Comparison of ENCODE assay signal across 1 cellular context in genomic region chr10:72096115-72097000, GRCh38.
TF ChIP-seq lines count a peak whose summit lies in the region.

No MANE protein-coding gene starts in this region.

TF ChIP-seq in K562, 482 proteins besides CTCF, POLR2A, EP300 and RAD21 (continued from another document):
- TF ChIP-seq, protein P1, sequence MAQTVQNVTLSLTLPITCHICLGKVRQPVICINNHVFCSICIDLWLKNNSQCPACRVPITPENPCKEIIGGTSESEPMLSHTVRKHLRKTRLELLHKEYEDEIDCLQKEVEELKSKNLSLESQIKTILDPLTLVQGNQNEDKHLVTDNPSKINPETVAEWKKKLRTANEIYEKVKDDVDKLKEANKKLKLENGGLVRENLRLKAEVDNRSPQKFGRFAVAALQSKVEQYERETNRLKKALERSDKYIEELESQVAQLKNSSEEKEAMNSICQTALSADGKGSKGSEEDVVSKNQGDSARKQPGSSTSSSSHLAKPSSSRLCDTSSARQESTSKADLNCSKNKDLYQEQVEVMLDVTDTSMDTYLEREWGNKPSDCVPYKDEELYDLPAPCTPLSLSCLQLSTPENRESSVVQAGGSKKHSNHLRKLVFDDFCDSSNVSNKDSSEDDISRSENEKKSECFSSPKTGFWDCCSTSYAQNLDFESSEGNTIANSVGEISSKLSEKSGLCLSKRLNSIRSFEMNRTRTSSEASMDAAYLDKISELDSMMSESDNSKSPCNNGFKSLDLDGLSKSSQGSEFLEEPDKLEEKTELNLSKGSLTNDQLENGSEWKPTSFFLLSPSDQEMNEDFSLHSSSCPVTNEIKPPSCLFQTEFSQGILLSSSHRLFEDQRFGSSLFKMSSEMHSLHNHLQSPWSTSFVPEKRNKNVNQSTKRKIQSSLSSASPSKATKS (CRISPR knock-in tag; IDR thresholded peaks at IDR 0.05) = no peak
- TF ChIP-seq KAT2B (IDR thresholded peaks at IDR 0.05; ENCODE audit: low read depth, low read length) = no peak
- TF ChIP-seq MAZ (CRISPR knock-in tag; conservative IDR thresholded peaks at IDR 0.05 in 1 of 2, IDR thresholded peaks at IDR 0.05 in 1 of 2) = peak in 1 of 2 experiments; percentile 37; a peak in 1 of 4 replicates
- no peak for TF ChIP-seq TBP (optimal IDR thresholded peaks at IDR 0.05; ENCODE audit: low read depth, low read length)
- no peak for TF ChIP-seq BCOR (IDR thresholded peaks at IDR 0.05)
- no peak for TF ChIP-seq CHD2 (IDR thresholded peaks at IDR 0.05; ENCODE audit: low read depth, low read length)
- TF ChIP-seq NFATC3 (IDR thresholded peaks at IDR 0.05) = no peak
- no peak for TF ChIP-seq THRAP3 (IDR thresholded peaks at IDR 0.05; ENCODE audit: borderline replicate concordance)
- TF ChIP-seq ZNF384 (IDR thresholded peaks at IDR 0.05; ENCODE audit: low read depth, low read length) = no peak
- TF ChIP-seq HDAC2 (IDR thresholded peaks at IDR 0.05) = no peak
- TF ChIP-seq IFI16 (CRISPR knock-in tag; IDR thresholded peaks at IDR 0.05) = no peak
- peak; percentile 49; the same call in 1 of the 2 replicates for TF ChIP-seq SOX6 (IDR thresholded peaks at IDR 0.05)
- TF ChIP-seq, protein P2, sequence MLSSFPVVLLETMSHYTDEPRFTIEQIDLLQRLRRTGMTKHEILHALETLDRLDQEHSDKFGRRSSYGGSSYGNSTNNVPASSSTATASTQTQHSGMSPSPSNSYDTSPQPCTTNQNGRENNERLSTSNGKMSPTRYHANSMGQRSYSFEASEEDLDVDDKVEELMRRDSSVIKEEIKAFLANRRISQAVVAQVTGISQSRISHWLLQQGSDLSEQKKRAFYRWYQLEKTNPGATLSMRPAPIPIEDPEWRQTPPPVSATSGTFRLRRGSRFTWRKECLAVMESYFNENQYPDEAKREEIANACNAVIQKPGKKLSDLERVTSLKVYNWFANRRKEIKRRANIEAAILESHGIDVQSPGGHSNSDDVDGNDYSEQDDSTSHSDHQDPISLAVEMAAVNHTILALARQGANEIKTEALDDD (IDR thresholded peaks at IDR 0.05) = no peak
- TF ChIP-seq CREBBP (IDR thresholded peaks at IDR 0.05; ENCODE audit: low read depth, low read length) = no peak
- TF ChIP-seq CREB1 (IDR thresholded peaks at IDR 0.05) = no peak
- TF ChIP-seq CREB1 (CRISPR knock-in tag; IDR thresholded peaks at IDR 0.05) = no peak
- TF ChIP-seq CBX5 (IDR thresholded peaks at IDR 0.05; ENCODE audit: borderline replicate concordance, low read depth) = no peak
- no peak for TF ChIP-seq MCM5 (IDR thresholded peaks at IDR 0.05; ENCODE audit: low read depth)
- TF ChIP-seq, protein P3, sequence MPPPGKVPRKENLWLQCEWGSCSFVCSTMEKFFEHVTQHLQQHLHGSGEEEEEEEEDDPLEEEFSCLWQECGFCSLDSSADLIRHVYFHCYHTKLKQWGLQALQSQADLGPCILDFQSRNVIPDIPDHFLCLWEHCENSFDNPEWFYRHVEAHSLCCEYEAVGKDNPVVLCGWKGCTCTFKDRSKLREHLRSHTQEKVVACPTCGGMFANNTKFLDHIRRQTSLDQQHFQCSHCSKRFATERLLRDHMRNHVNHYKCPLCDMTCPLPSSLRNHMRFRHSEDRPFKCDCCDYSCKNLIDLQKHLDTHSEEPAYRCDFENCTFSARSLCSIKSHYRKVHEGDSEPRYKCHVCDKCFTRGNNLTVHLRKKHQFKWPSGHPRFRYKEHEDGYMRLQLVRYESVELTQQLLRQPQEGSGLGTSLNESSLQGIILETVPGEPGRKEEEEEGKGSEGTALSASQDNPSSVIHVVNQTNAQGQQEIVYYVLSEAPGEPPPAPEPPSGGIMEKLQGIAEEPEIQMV (tag; conservative IDR thresholded peaks at IDR 0.05; ENCODE audit: low read depth) = no peak
- TF ChIP-seq ZNF121 (CRISPR knock-in tag; conservative IDR thresholded peaks at IDR 0.05) = no peak
- TF ChIP-seq TAF15 (IDR thresholded peaks at IDR 0.05; ENCODE audit: low read depth, low read length) = no peak
- TF ChIP-seq TAF9B (IDR thresholded peaks at IDR 0.05; ENCODE audit: partially characterized antibody) = no peak
- TF ChIP-seq HNRNPUL1 (IDR thresholded peaks at IDR 0.05; ENCODE audit: low read length) = no peak
- no peak for TF ChIP-seq WHSC1 (IDR thresholded peaks at IDR 0.05; ENCODE audit: low read length)
- no peak for TF ChIP-seq EHMT2 (IDR thresholded peaks at IDR 0.05)
- TF ChIP-seq NR0B1 (IDR thresholded peaks at IDR 0.05; ENCODE audit: partially characterized antibody) = no peak
- no peak for TF ChIP-seq SMC3 (conservative IDR thresholded peaks at IDR 0.05; ENCODE audit: insufficient read depth, low read depth, low read length)
- TF ChIP-seq SAFB (IDR thresholded peaks at IDR 0.05; ENCODE audit: borderline replicate concordance, low read depth, low read length) = no peak
- no peak for TF ChIP-seq ETV1 (tag; conservative IDR thresholded peaks at IDR 0.05; ENCODE audit: low read depth)
- no peak for TF ChIP-seq ARHGAP35 (IDR thresholded peaks at IDR 0.05; ENCODE audit: partially characterized antibody)
- TF ChIP-seq, protein P4, sequence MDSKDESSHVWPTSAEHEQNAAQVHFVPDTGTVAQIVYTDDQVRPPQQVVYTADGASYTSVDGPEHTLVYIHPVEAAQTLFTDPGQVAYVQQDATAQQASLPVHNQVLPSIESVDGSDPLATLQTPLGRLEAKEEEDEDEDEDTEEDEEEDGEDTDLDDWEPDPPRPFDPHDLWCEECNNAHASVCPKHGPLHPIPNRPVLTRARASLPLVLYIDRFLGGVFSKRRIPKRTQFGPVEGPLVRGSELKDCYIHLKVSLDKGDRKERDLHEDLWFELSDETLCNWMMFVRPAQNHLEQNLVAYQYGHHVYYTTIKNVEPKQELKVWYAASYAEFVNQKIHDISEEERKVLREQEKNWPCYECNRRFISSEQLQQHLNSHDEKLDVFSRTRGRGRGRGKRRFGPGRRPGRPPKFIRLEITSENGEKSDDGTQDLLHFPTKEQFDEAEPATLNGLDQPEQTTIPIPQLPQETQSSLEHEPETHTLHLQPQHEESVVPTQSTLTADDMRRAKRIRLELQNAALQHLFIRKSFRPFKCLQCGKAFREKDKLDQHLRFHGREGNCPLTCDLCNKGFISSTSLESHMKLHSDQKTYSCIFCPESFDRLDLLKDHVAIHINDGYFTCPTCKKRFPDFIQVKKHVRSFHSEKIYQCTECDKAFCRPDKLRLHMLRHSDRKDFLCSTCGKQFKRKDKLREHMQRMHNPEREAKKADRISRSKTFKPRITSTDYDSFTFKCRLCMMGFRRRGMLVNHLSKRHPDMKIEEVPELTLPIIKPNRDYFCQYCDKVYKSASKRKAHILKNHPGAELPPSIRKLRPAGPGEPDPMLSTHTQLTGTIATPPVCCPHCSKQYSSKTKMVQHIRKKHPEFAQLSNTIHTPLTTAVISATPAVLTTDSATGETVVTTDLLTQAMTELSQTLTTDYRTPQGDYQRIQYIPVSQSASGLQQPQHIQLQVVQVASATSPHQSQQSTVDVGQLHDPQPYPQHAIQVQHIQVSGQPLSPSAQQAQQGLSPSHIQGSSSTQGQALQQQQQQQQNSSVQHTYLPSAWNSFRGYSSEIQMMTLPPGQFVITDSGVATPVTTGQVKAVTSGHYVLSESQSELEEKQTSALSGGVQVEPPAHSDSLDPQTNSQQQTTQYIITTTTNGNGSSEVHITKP (IDR thresholded peaks at IDR 0.05; ENCODE audit: partially characterized antibody) = peak; percentile 93
- no peak for TF ChIP-seq NCOA4 (IDR thresholded peaks at IDR 0.05; ENCODE audit: partially characterized antibody)
- TF ChIP-seq PTBP1 (IDR thresholded peaks at IDR 0.05; ENCODE audit: low read depth, low read length) = no peak
- TF ChIP-seq, protein P5, sequence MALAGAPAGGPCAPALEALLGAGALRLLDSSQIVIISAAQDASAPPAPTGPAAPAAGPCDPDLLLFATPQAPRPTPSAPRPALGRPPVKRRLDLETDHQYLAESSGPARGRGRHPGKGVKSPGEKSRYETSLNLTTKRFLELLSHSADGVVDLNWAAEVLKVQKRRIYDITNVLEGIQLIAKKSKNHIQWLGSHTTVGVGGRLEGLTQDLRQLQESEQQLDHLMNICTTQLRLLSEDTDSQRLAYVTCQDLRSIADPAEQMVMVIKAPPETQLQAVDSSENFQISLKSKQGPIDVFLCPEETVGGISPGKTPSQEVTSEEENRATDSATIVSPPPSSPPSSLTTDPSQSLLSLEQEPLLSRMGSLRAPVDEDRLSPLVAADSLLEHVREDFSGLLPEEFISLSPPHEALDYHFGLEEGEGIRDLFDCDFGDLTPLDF (CRISPR knock-in tag; IDR thresholded peaks at IDR 0.05) = no peak
- TF ChIP-seq CSDE1 (IDR thresholded peaks at IDR 0.05) = no peak
- no peak for TF ChIP-seq ZNF445 (CRISPR knock-in tag; IDR thresholded peaks at IDR 0.05; ENCODE audit: low read depth)
- TF ChIP-seq HCFC1 (IDR thresholded peaks at IDR 0.05; ENCODE audit: low read depth, low read length) = no peak
- no peak for TF ChIP-seq HDGF (IDR thresholded peaks at IDR 0.05)
- TF ChIP-seq RBM22 (IDR thresholded peaks at IDR 0.05; ENCODE audit: low read depth, low read length, poor library complexity, severe bottlenecking) = no peak
- no peak for TF ChIP-seq ZNF780A (CRISPR knock-in tag; IDR thresholded peaks at IDR 0.05)
- peak; percentile 9; the same call in 1 of the 2 replicates for TF ChIP-seq GATA2 (CRISPR knock-in tag; IDR thresholded peaks at IDR 0.05)
